7 cellular contexts compared by ENCODE assay signal in genomic region chr6:41545174-41545702, GRCh38. TPM values are rescaled to one million over a fixed set of nuclear protein-coding genes. Genes with fewer than 3 reads are reported as not detected.
A peak's percentile ranks its signal among the peaks of the same experiment; 100 is the strongest.
DNase-seq lines count a peak whose midpoint lies in the region; ATAC-seq and TF ChIP-seq lines count a peak whose summit lies in the region.

No MANE protein-coding gene starts in this region.

- H3K79me2 ChIP-seq in HCT116 (ENCODE audit: insufficient read depth, low read length) = peaks cover 53% of the 10 kb centered on the region

- TF ChIP-seq CTCF in HCT116 (IDR thresholded peaks at IDR 0.05 in 2 of 3, conservative IDR thresholded peaks at IDR 0.05 in 1 of 3; ENCODE audit: borderline replicate concordance in 1 of 3, insufficient read depth in 1 of 3, low read depth in 2 of 3, low read length in 2 of 3) = no peak
- no peak for TF ChIP-seq CTCF in fibroblast of the aortic adventitia (IDR thresholded peaks at IDR 0.05; ENCODE audit: insufficient read depth, low read length)
- TF ChIP-seq CTCF in omental fat pad (IDR thresholded peaks at IDR 0.05) = no peak

- ATAC-seq in HCT116 (peak; percentile 1; the same call in 1 of the 2 replicates), omental fat pad (ENCODE audit: low FRiP score) (no peak)

- TF ChIP-seq RAD21 in HCT116 (IDR thresholded peaks at IDR 0.05; ENCODE audit: low read depth) = no peak

- no peaks in the 10 kb centered on the region for H3K9me3 ChIP-seq in HCT116 (ENCODE audit: control insufficient read depth in 1 of 2, insufficient read depth in 1 of 2, low read depth in 1 of 2, low read length in 2 of 2)
- H3K9me3 ChIP-seq in SK-N-MC (ENCODE audit: low read depth, low read length) = no peaks in the 10 kb centered on the region
- no peaks in the 10 kb centered on the region for H3K9me3 ChIP-seq in skeletal muscle tissue (ENCODE audit: control insufficient read depth in 3 of 3, low read length in 3 of 3)

- H2AFZ ChIP-seq in HCT116 (ENCODE audit: low read depth, low read length, poor library complexity, severe bottlenecking) = no peak overlapping the region

- no TSS peak for BruUV-seq in HCT116 (replicated peaks; lab: Mats Ljungman, UMichigan)

- H3K27me3 ChIP-seq in HCT116 (ENCODE audit: insufficient read depth, low read length) = no peaks in the 10 kb centered on the region
- H3K27me3 ChIP-seq in skeletal muscle tissue (ENCODE audit: control insufficient read depth in 3 of 3, insufficient read depth in 3 of 3, low read length in 3 of 3) = peaks cover 0 to 2% (median 0%) of the 10 kb centered on the region in 3 donors

- H3K9ac ChIP-seq in HCT116 (ENCODE audit: low read length) = peak overlapping the region; percentile 92
- H3K9ac ChIP-seq in SK-N-MC (ENCODE audit: insufficient read length) = peak overlapping the region; percentile 75
- peak overlapping the region in 2 of 3 donors; percentile 34 to 40 for H3K9ac ChIP-seq in skeletal muscle tissue (ENCODE audit: low read depth in 1 of 3, low read length in 3 of 3)

- intact Hi-C loops in HCT116 (cut with micrococcal nuclease) = no loop called here

- no peak for TF ChIP-seq POLR2A in HCT116 (IDR thresholded peaks at IDR 0.05; ENCODE audit: borderline replicate concordance, extremely low read depth, insufficient read depth, insufficient read length)

- RAD21 ChIA-PET in HCT116 (lab: Charles Lee; ENCODE audit: low non-redundant PET in 1 of 2, low total read pairs in 2 of 2, uncharacterized antibody in 2 of 2, unreplicated experiment in 2 of 2) = interaction anchor here in 1 of 2 experiments (0.6 kb wide), 1 partner anchor 79 kb away, joined by 3 read pairs; no protein-coding TSS in a partner anchor

- H3K27ac ChIP-seq in HCT116 (ENCODE audit: low read depth, low read length) = peak overlapping the region; percentile 77
- no peak overlapping the region for H3K27ac ChIP-seq in SK-N-MC
- no peak overlapping the region for H3K27ac ChIP-seq in skeletal muscle tissue (ENCODE audit: low read depth, low read length)

- CTCF ChIA-PET in HCT116 (lab: Charles Lee) = no interaction called here

- peak overlapping the region; percentile 83 for H3K4me2 ChIP-seq in HCT116 (ENCODE audit: low read length)

- H3K9me2 ChIP-seq in HCT116 (ENCODE audit: insufficient read depth) = no peaks in the 10 kb centered on the region

- H3K4me3 ChIP-seq in HCT116 (replicated peaks in 1 of 2; ENCODE audit: low read depth in 1 of 2, low read length in 2 of 2) = peak overlapping the region; percentile 82 to 93
- H3K4me3 ChIP-seq in SK-N-MC = peak overlapping the region; percentile 90
- peak overlapping the region; percentile 90 for H3K4me3 ChIP-seq in fibroblast of the aortic adventitia (ENCODE audit: low read depth, low read length)
- peak overlapping the region; percentile 65 to 74 (median 72) for H3K4me3 ChIP-seq in skeletal muscle tissue (ENCODE audit: low read length in 3 of 3)

- H3K36me3 ChIP-seq in HCT116 (ENCODE audit: control insufficient read depth in 1 of 2, insufficient read depth in 2 of 2, low read length in 2 of 2) = 0 out of 4 replicates have a peak, but pooled peaks cover 3% of the 10 kb centered on the region in 2 experiments
- no peaks in the 10 kb centered on the region for H3K36me3 ChIP-seq in SK-N-MC (ENCODE audit: insufficient read depth, low read length)
- no peaks in the 10 kb centered on the region for H3K36me3 ChIP-seq in skeletal muscle tissue (ENCODE audit: control insufficient read depth in 3 of 3, insufficient read depth in 3 of 3, low read length in 3 of 3)

- POLR2A ChIA-PET in HCT116 (lab: Charles Lee) = no interaction called here

- H3K4me1 ChIP-seq in HCT116 (ENCODE audit: control insufficient read depth in 1 of 2, insufficient read depth in 2 of 2, low read length in 2 of 2) = peaks cover 0 to 17% of the 10 kb centered on the region in 2 experiments; a peak in 2 of 4 replicates
- H3K4me1 ChIP-seq in skeletal muscle tissue (ENCODE audit: control insufficient read depth in 3 of 3, insufficient read depth in 3 of 3, low read length in 3 of 3) = peaks cover 34 to 42% (median 34%) of the 10 kb centered on the region in 3 donors

- no peak for DNase-seq in HCT116 (ENCODE audit: low read depth, low spot score)
- DNase-seq in SK-N-MC (ENCODE audit: low read depth, low spot score) = no peak
- DNase-seq in fibroblast of the aortic adventitia (ENCODE audit: low read depth) = no peak
- DNase-seq in NAMALWA (ENCODE audit: low spot score) = no peak
- no peak for DNase-seq in T-helper 9 cell
- DNase-seq in omental fat pad (ENCODE audit: low spot score) = no peak

- H4K20me1 ChIP-seq in HCT116 (ENCODE audit: insufficient read depth) = no peaks in the 10 kb centered on the region

TF ChIP-seq in HCT116, 20 proteins besides CTCF, POLR2A, EP300 and RAD21:
- TF ChIP-seq EZH2phosphoT487 (IDR thresholded peaks at IDR 0.05; ENCODE audit: borderline replicate concordance) (no peak), SRF (IDR thresholded peaks at IDR 0.05; ENCODE audit: low read depth) (no peak), ATF3 (IDR thresholded peaks at IDR 0.05) (no peak), FOSL1 (IDR thresholded peaks at IDR 0.05; ENCODE audit: low read depth) (no peak), YY1 (IDR thresholded peaks at IDR 0.05; ENCODE audit: extremely low read depth, insufficient replicate concordance, low read depth, low read length) (no peak), POLR2AphosphoS5 (IDR thresholded peaks at IDR 0.05; ENCODE audit: low read depth, low read length) (no peak), JUND (IDR thresholded peaks at IDR 0.05) (no peak), SIN3A (IDR thresholded peaks at IDR 0.05; ENCODE audit: low read depth) (no peak), EZH2 (IDR thresholded peaks at IDR 0.05) (no peak), CBX3 (IDR thresholded peaks at IDR 0.05; ENCODE audit: low read depth) (no peak), ZNF274 (IDR thresholded peaks at IDR 0.05; ENCODE audit: low read depth, low read length) (no peak), TCF7L2 (IDR thresholded peaks at IDR 0.05; ENCODE audit: borderline replicate concordance, extremely low read depth, insufficient read depth, insufficient read length) (no peak), CEBPB (IDR thresholded peaks at IDR 0.05; ENCODE audit: low read depth) (no peak), REST (IDR thresholded peaks at IDR 0.05; ENCODE audit: low read depth) (no peak), MAX (IDR thresholded peaks at IDR 0.05) (no peak), SP1 (IDR thresholded peaks at IDR 0.05; ENCODE audit: low read depth) (no peak), EGR1 (IDR thresholded peaks at IDR 0.05; ENCODE audit: low read depth) (no peak), ZFX (IDR thresholded peaks at IDR 0.05) (no peak)
- TF ChIP-seq, protein P1, sequence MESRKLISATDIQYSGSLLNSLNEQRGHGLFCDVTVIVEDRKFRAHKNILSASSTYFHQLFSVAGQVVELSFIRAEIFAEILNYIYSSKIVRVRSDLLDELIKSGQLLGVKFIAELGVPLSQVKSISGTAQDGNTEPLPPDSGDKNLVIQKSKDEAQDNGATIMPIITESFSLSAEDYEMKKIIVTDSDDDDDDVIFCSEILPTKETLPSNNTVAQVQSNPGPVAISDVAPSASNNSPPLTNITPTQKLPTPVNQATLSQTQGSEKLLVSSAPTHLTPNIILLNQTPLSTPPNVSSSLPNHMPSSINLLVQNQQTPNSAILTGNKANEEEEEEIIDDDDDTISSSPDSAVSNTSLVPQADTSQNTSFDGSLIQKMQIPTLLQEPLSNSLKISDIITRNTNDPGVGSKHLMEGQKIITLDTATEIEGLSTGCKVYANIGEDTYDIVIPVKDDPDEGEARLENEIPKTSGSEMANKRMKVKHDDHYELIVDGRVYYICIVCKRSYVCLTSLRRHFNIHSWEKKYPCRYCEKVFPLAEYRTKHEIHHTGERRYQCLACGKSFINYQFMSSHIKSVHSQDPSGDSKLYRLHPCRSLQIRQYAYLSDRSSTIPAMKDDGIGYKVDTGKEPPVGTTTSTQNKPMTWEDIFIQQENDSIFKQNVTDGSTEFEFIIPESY (IDR thresholded peaks at IDR 0.05; ENCODE audit: extremely low read depth, insufficient replicate concordance, low read length) = no peak

RNA-seq across cellular contexts. Expression of gene FOXP4, which starts 0.9 kb away (rescaled TPM):
- total RNA-seq in HCT116 (2021; ENCODE audit: unreplicated experiment) (32.3 TPM), fibroblast of the aortic adventitia (ENCODE audit: low replicate concordance) (0.41 and 2.9 TPM in 2 replicates), skeletal muscle tissue (1.6 TPM), omental fat pad (1 to 10 TPM; 3.6 to 9.0 (median 5.5) TPM)
- 23.8 and 25.7 TPM in 2 replicates for polyA plus RNA-seq in HCT116 (2012)

Comparison
In these comparisons a context has a peak if more than half of its experiments do, and no peak if none do; other contexts are left out.
1. H3K9ac ChIP-seq: peak in every context shown above with its lines; median percentile 92 in HCT116; 75 in SK-N-MC; 37 in skeletal muscle tissue.